Comparison of ENCODE assay signal across 8 cellular contexts in genomic region chr13:94419304-94419943, GRCh38.
DNase-seq lines count a peak whose midpoint lies in the region; ATAC-seq and TF ChIP-seq lines count a peak whose summit lies in the region.

No MANE protein-coding gene starts in this region.

- in situ Hi-C loops in astrocyte of the spinal cord (cut with HindIII; ENCODE audit: low sequenced_read_pairs) = no loop called here

- ATAC-seq in upper lobe of right lung = peak; percentile 39

- TF ChIP-seq CTCF in astrocyte of the spinal cord (IDR thresholded peaks at IDR 0.05; ENCODE audit: low read depth, low read length) = no peak
- TF ChIP-seq CTCF in upper lobe of right lung (IDR thresholded peaks at IDR 0.05) = no peak
- no peak for TF ChIP-seq CTCF in stomach (IDR thresholded peaks at IDR 0.05)

- DNase-seq in stimulated activated CD4-positive, alpha-beta T cell treated with anti-CD3 and anti-CD28 coated beads, Interleukin-12 subunit alpha, Interleukin-12 subunit beta, amount 100 ng/mL, for 48 hours (ENCODE audit: low read depth in 2 of 3, low spot score in 1 of 3) = peak in 2 of 3 donors; percentile 44 to 50
- DNase-seq in stimulated activated CD4-positive, alpha-beta T cell treated with anti-CD3 and anti-CD28 coated beads, Interleukin-12 subunit alpha, Interleukin-12 subunit beta, amount 100 ng/mL, for 4 hours = no peak
- DNase-seq in Kasumi-1 (lab: John Stamatoyannopoulos, UW) (peak; percentile 41 to 44), astrocyte of the spinal cord (ENCODE audit: low read depth, low spot score) (peak; percentile 48), upper lobe of right lung (no peak), NCI-H2029 treated with DMSO at 0.1 percent for 48 hours (lab: John Stamatoyannopoulos, UW) (no peak), stomach (no peak), NCI-H1105 treated with DMSO at 0.1 percent for 48 hours (lab: John Stamatoyannopoulos, UW) (no peak)

- H3K4me3 ChIP-seq in astrocyte of the spinal cord (ENCODE audit: low read depth, low read length) = no peak overlapping the region
- H3K4me3 ChIP-seq in upper lobe of right lung = no peak overlapping the region
- no peak overlapping the region for H3K4me3 ChIP-seq in stomach

- no peaks in the 10 kb centered on the region for H3K4me1 ChIP-seq in upper lobe of right lung
- H3K4me1 ChIP-seq in stomach = peaks cover 0 to 14% (median 0%) of the 10 kb centered on the region in 4 donors

- H3K27me3 ChIP-seq in upper lobe of right lung (no peaks in the 10 kb centered on the region), stomach (peaks cover 0 to 8% (median 0%) of the 10 kb centered on the region in 3 donors)

- H3K27ac ChIP-seq in upper lobe of right lung (no peak overlapping the region), stomach (no peak overlapping the region)

- 47 to 76% (median 66%) methylated on average over 1 of the region's 1 CpG for WGBS in stomach, 5 donors

- intact Hi-C loops in upper lobe of right lung (cut with DNase I) = no loop called here
- intact Hi-C loops in stomach (cut with DNase I; ENCODE audit: low total_unique reads) = no loop called here

- no peaks in the 10 kb centered on the region for H3K36me3 ChIP-seq in upper lobe of right lung
- no peaks in the 10 kb centered on the region for H3K36me3 ChIP-seq in stomach

- TF ChIP-seq POLR2A in stomach (IDR thresholded peaks at IDR 0.05) = no peak

- no peak for TF ChIP-seq EP300 in stomach (IDR thresholded peaks at IDR 0.05)

- H3K9me3 ChIP-seq in upper lobe of right lung (no peaks in the 10 kb centered on the region), stomach (peaks cover 0 to 11% (median 4%) of the 10 kb centered on the region in 4 donors)

Comparison
In these comparisons a context has a peak if more than half of its experiments do, and no peak if none do; other contexts are left out.
1. DNase-seq: peak in stimulated activated CD4-positive, alpha-beta T cell treated with anti-CD3 and anti-CD28 coated beads, Interleukin-12 subunit alpha, Interleukin-12 subunit beta, amount 100 ng/mL, for 48 hours (2 of 3), Kasumi-1 (2 of 2) and astrocyte of the spinal cord (single experiment); none in stimulated activated CD4-positive, alpha-beta T cell treated with anti-CD3 and anti-CD28 coated beads, Interleukin-12 subunit alpha, Interleukin-12 subunit beta, amount 100 ng/mL, for 4 hours (single experiment), upper lobe of right lung (single experiment), NCI-H2029 treated with DMSO at 0.1 percent for 48 hours (single experiment), stomach (single experiment) and NCI-H1105 treated with DMSO at 0.1 percent for 48 hours (single experiment).